ENCODE assay signal across 1 cellular context in genomic region chr18:8959551-8960135, GRCh38.
TF ChIP-seq lines count a peak whose summit lies in the region.

No MANE protein-coding gene starts in this region.

TF ChIP-seq in WTC11, 78 proteins besides CTCF, POLR2A, EP300 and RAD21 (continued from another document):
- TF ChIP-seq AFF4 (CRISPR knock-in tag; IDR thresholded peaks at IDR 0.05; ENCODE audit: borderline replicate concordance): no peak
- TF ChIP-seq IRF2 (CRISPR knock-in tag; IDR thresholded peaks at IDR 0.05; ENCODE audit: borderline replicate concordance, low read depth): no peak
- TF ChIP-seq GABPB1 (CRISPR knock-in tag; IDR thresholded peaks at IDR 0.05): no peak
- TF ChIP-seq TCF7 (CRISPR knock-in tag; IDR thresholded peaks at IDR 0.05; ENCODE audit: low read depth): no peak
- TF ChIP-seq ZNF232 (CRISPR knock-in tag; IDR thresholded peaks at IDR 0.05): no peak
